ENCODE assay signal across 9 cellular contexts in the genomic region with DNA sequence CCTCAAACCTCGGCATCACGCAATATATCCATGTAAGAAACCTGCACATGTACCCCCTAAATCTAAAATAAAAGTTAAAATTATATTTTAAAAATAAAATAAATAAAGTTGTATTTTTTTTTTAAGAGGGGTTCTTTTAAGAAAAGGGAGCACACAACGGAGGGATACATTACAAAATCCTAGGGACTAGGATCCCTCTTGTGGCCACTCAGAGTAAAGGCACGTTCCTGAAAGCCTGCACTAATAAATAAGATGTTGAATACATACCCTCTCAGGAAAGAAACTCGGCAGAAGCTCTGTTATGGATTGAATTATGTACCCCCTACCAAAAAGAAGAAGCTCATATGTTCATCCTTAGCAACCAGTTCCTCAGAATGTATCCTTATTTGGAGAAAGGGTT. TPM values are rescaled to one million over a fixed set of nuclear protein-coding genes. Genes with fewer than 3 reads are reported as not detected.
DNase-seq lines count a peak whose midpoint lies in the region; ATAC-seq and TF ChIP-seq lines count a peak whose summit lies in the region.
"Had no signal": no experiment of that assay in that cellular context is flagged by ENCODE, and none has a peak within 500 bp of the region (broad histone marks: within the 10 kb centered on the region; RNA-seq: fewer than 3 reads in every experiment).

No MANE protein-coding gene starts in this region.

- H3K36me3 Mint-ChIP-seq in type B pancreatic cell, result no peaks in the 10 kb centered on the region
- H3K36me3 Mint-ChIP-seq: activated naive CD8-positive, alpha-beta T cell had no signal

- H3K9me3 ChIP-seq in OCI-LY7 (ENCODE audit: low read length), result no peaks in the 10 kb centered on the region

- DNase-seq in NCI-H510A treated with DMSO at 0.1 percent for 48 hours (lab: John Stamatoyannopoulos, UW) (peak; percentile 15), NCI-H510A (lab: John Stamatoyannopoulos, UW) (no peak), HFF-Myc (ENCODE audit: extremely low read depth, low read depth) (no peak), OCI-LY7 (ENCODE audit: low spot score) (peak; percentile 11), fibroblast of mammary gland (ENCODE audit: low read depth) (peak; percentile 34), type B pancreatic cell (ENCODE audit: extremely low spot score, unreplicated experiment) (no peak)
- DNase-seq in stimulated activated CD8-positive, alpha-beta memory T cell treated with anti-CD3 and anti-CD28 coated beads, Interleukin-4, amount 100 ng/mL, for 48 hours, result no peak

- peak; percentile 43 for TF ChIP-seq CTCF in HFF-Myc (IDR thresholded peaks at IDR 0.05; ENCODE audit: low read depth, low read length, missing control alignments)
- peak; percentile 57 for TF ChIP-seq CTCF in OCI-LY7 (conservative IDR thresholded peaks at IDR 0.05; ENCODE audit: low read length)
- peak; percentile 59 for TF ChIP-seq CTCF in fibroblast of mammary gland (conservative IDR thresholded peaks at IDR 0.05; ENCODE audit: control insufficient read depth, insufficient read depth, low read depth, low read length)
- TF ChIP-seq CTCF in type B pancreatic cell (conservative IDR thresholded peaks at IDR 0.05), result peak; percentile 88

- H3K9me2 ChIP-seq in OCI-LY7 (ENCODE audit: insufficient read depth, low read length), result no peaks in the 10 kb centered on the region

- H3K4me3 Mint-ChIP-seq in type B pancreatic cell, result no peak overlapping the region
- H3K4me3 Mint-ChIP-seq: activated naive CD8-positive, alpha-beta T cell had no signal

- H3K36me3 ChIP-seq in OCI-LY7 (ENCODE audit: insufficient read depth, low read length), result no peaks in the 10 kb centered on the region

- H3K4me1 ChIP-seq in OCI-LY7 (ENCODE audit: insufficient read depth, low read length, poor library complexity, severe bottlenecking), result no peaks in the 10 kb centered on the region

- H3K9me3 Mint-ChIP-seq in type B pancreatic cell, result no peaks in the 10 kb centered on the region

- CTCF ChIA-PET in OCI-LY7 (lab: Charles Lee; ENCODE audit: unreplicated experiment), result no interaction called here

- H4K20me1 ChIP-seq in OCI-LY7 (ENCODE audit: insufficient read depth, low read length), result no peaks in the 10 kb centered on the region

- POLR2A ChIA-PET in OCI-LY7 (lab: Charles Lee), result interaction anchor here (0.6 kb wide), 1 partner anchor 493 kb away, joined by 3 read pairs; no protein-coding TSS in a partner anchor

- H3K79me2 ChIP-seq in OCI-LY7 (ENCODE audit: insufficient read depth, low read depth, low read length), result no peaks in the 10 kb centered on the region

- H3K27ac ChIP-seq in OCI-LY7 (ENCODE audit: low read depth, low read length, poor library complexity, severe bottlenecking), result no peak overlapping the region

- H3K4me3 ChIP-seq in HFF-Myc (replicated peaks; ENCODE audit: low read depth, low read length), result no peak overlapping the region
- H3K4me3 ChIP-seq in OCI-LY7 (ENCODE audit: low read depth, low read length, poor library complexity, severe bottlenecking), result no peak overlapping the region
- no peak overlapping the region for H3K4me3 ChIP-seq in fibroblast of mammary gland (ENCODE audit: control insufficient read depth, low read depth, low read length)

- H3K27ac Mint-ChIP-seq in type B pancreatic cell, result no peak overlapping the region
- H3K27ac Mint-ChIP-seq: activated naive CD8-positive, alpha-beta T cell had no signal

- intact Hi-C loops in OCI-LY7 (cut with micrococcal nuclease; ENCODE audit: unreplicated experiment), result no loop called here

- H3K4me2 ChIP-seq in OCI-LY7 (ENCODE audit: low read length), result no peak overlapping the region

- H3K4me1 Mint-ChIP-seq in type B pancreatic cell (ENCODE audit: unreplicated experiment), result no peaks in the 10 kb centered on the region

- no peak overlapping the region for H2AFZ ChIP-seq in OCI-LY7 (ENCODE audit: low read length)

- BruUV-seq in OCI-LY7 (replicated peaks; lab: Mats Ljungman, UMichigan), result no TSS peak

- H3K27me3 Mint-ChIP-seq in type B pancreatic cell, result peaks cover 3% of the 10 kb centered on the region
- H3K27me3 Mint-ChIP-seq: activated naive CD8-positive, alpha-beta T cell had no signal

- ATAC-seq in HG03460 (IDR thresholded peaks at IDR 0.05; ENCODE audit: unreplicated experiment), result no peak

RNA-seq across cellular contexts. Expression of a gene that starts 50.9 kb away (rescaled TPM):
- 82.9 and 88.0 TPM in 2 replicates for total RNA-seq in OCI-LY7 (2014; rRNA removed; shearing (Covaris generic))
- 46.0 and 47.3 TPM in 2 replicates for total RNA-seq in OCI-LY7 (2022)
- total RNA-seq in type B pancreatic cell (ENCODE audit: low replicate concordance), result 195 and 268 TPM in 2 replicates

Comparison
In these comparisons a context has a peak if more than half of its experiments do, and no peak if none do; other contexts are left out.
1. DNase-seq: peak in NCI-H510A treated with DMSO at 0.1 percent for 48 hours (single experiment), OCI-LY7 (single experiment) and fibroblast of mammary gland (single experiment); none in NCI-H510A (single experiment), HFF-Myc (single experiment), type B pancreatic cell (single experiment) and stimulated activated CD8-positive, alpha-beta memory T cell treated with anti-CD3 and anti-CD28 coated beads, Interleukin-4, amount 100 ng/mL, for 48 hours (single experiment).
2. Peak in every context shown above with its lines, with median percentiles within 50 percentile points of each other: CTCF ChIP-seq.